In genomic region chr11:78575478-78575877, GRCh38 we compare ENCODE assay signal across 8 cellular contexts. TPM values are rescaled to one million over a fixed set of nuclear protein-coding genes. Genes with fewer than 3 reads are reported as not detected.
DNase-seq lines count a peak whose midpoint lies in the region; ATAC-seq, FAIRE-seq and TF ChIP-seq lines count a peak whose summit lies in the region.

No MANE protein-coding gene starts in this region.

- ATAC-seq in activated CD4-positive, CD25-positive, alpha-beta regulatory T cell treated with anti-CD3 and anti-CD28 coated beads, Interleukin-2, amount 50 U/mL, for 24 hours: no peak
- ATAC-seq in HG02885 (IDR thresholded peaks at IDR 0.05; ENCODE audit: poor library complexity, unreplicated experiment): no peak

- DNase-seq in AG04449 (ENCODE audit: low read depth, low spot score): no peak
- DNase-seq in Jurkat, Clone E6-1 (ENCODE audit: low read depth, low spot score): no peak
- DNase-seq in bronchial epithelial cell (ENCODE audit: low read depth): no peak
- DNase-seq in DMS114 treated with DMSO at 0.1 percent for 48 hours (lab: John Stamatoyannopoulos, UW; ENCODE audit: unreplicated experiment): no peak
- no peak for DNase-seq in NCI-H226

- no peaks in the 10 kb centered on the region for H3K9me3 ChIP-seq in muscle layer of duodenum (ENCODE audit: control insufficient read depth in 1 of 2, low read length in 2 of 2)

- peaks cover 3 to 17% of the 10 kb centered on the region in 2 donors for H3K4me1 ChIP-seq in muscle layer of duodenum (ENCODE audit: control insufficient read depth in 1 of 2, insufficient read depth in 2 of 2, low read length in 2 of 2)

- TF ChIP-seq CTCF in AG04449 (IDR thresholded peaks at IDR 0.05; ENCODE audit: insufficient read depth, low read length, missing control alignments) (no peak), bronchial epithelial cell (IDR thresholded peaks at IDR 0.05; ENCODE audit: insufficient read depth, low read length, severe bottlenecking) (no peak)

- H3K27me3 ChIP-seq in bronchial epithelial cell (ENCODE audit: control insufficient read depth, insufficient read depth, low read length): no peaks in the 10 kb centered on the region
- no peaks in the 10 kb centered on the region for H3K27me3 ChIP-seq in muscle layer of duodenum (ENCODE audit: low read depth, low read length)

- POLR2A ChIA-PET in AG04449 (lab: Yijun Ruan, JAX): no interaction called here

- CTCF ChIA-PET in AG04449 (lab: Yijun Ruan, JAX): interaction anchor here (1.1 to 4.0 kb wide), 4 partner anchors 10 to 73 kb away, joined by 3 to 47 read pairs (median 14); no protein-coding TSS in a partner anchor

- no peaks in the 10 kb centered on the region for H3K36me3 ChIP-seq in bronchial epithelial cell (ENCODE audit: control insufficient read depth, insufficient read depth, low read length)
- H3K36me3 ChIP-seq in muscle layer of duodenum (ENCODE audit: control insufficient read depth in 1 of 2, insufficient read depth in 2 of 2, low read length in 2 of 2): peaks cover 3 to 5% of the 10 kb centered on the region in 2 donors

- H3K4me3 ChIP-seq in AG04449 (ENCODE audit: low read depth, low read length) (peak overlapping the region; percentile 95), bronchial epithelial cell (ENCODE audit: low read depth, low read length) (peak overlapping the region; percentile 93), muscle layer of duodenum (ENCODE audit: low read depth in 1 of 2, low read length in 2 of 2) (peak overlapping the region; percentile 92 to 97)
- peak overlapping the region; percentile 59 for H3K4me3 ChIP-seq in Jurkat, Clone E6-1 (ENCODE audit: low read length)

- H3K27ac ChIP-seq in muscle layer of duodenum (ENCODE audit: low read length): peak overlapping the region; percentile 79

- FAIRE-seq in bronchial epithelial cell (lab: Jason Lieb, UNC): no peak

RNA-seq across cellular contexts. Expression of gene NARS2, which starts 0.8 kb away (rescaled TPM):
- 45.1 TPM for polyA plus RNA-seq in Jurkat, Clone E6-1 (2012; ENCODE audit: insufficient read depth, insufficient read length)
- 14.7 and 23.4 TPM in 2 replicates for total RNA-seq in bronchial epithelial cell
